ENCODE assay signal across 21 cellular contexts in genomic region chr1:35320937-35321336, GRCh38.
"Had no signal": no experiment of that assay in that cellular context is flagged by ENCODE, and none has a peak within 500 bp of the region (broad histone marks: within the 10 kb centered on the region; RNA-seq: fewer than 3 reads in every experiment).

No MANE protein-coding gene starts in this region.

- H3K27me3 ChIP-seq: ascending aorta, esophagus muscularis mucosa, hepatocyte, spleen had no signal

- H3K36me3 ChIP-seq: ascending aorta, esophagus muscularis mucosa had no signal

- DNase-seq: activated CD4-positive, CD25-positive, alpha-beta regulatory T cell treated with anti-CD3 and anti-CD28 coated beads, Interleukin-2, amount 50 U/mL, for 72 hours; activated CD8-positive, alpha-beta memory T cell treated with anti-CD3 and anti-CD28 coated beads for 24 hours; activated CD8-positive, alpha-beta memory T cell treated with anti-CD3 and anti-CD28 coated beads, Interleukin-2, amount 50 U/mL, for 48 hours; activated effector memory CD4-positive, alpha-beta T cell treated with Interleukin-2 at 50 U/mL for 16 hours; activated naive CD4-positive, alpha-beta T cell treated with anti-CD3 and anti-CD28 coated beads, Interleukin-2, amount 10 ng/mL, durations not matched to agents 7 days and 5 days; activated T-cell treated with anti-CD3 and anti-CD28 coated beads, Interleukin-2, amount 50 U/mL, for 48 hours; cerebellar nuclear complex; effector CD8-positive, alpha-beta T cell; mammary epithelial cell; nephron progenitor cell; nucleus accumbens; spleen; stimulated activated CD4-positive, alpha-beta T cell treated with anti-CD3 and anti-CD28 coated beads, Interleukin-4, amount 100 ng/mL, for 4 hours had no signal

- H3K4me3 ChIP-seq: ascending aorta, esophagus muscularis mucosa, hepatocyte, spleen had no signal

- H2AFZ ChIP-seq: hepatocyte had no signal

- H3K27ac ChIP-seq: esophagus muscularis mucosa, hepatocyte, spleen had no signal

- H3K27me3 Mint-ChIP-seq: activated naive CD4-positive, alpha-beta T cell treated with anti-CD3 and anti-CD28 coated beads, Interleukin-2, amount 10 ng/mL, durations not matched to agents 7 days and 5 days; dendritic cell treated with granulocyte-macrophage colony-stimulating factor and Interleukin-4, amounts not matched to agents 40 ng/mL and 50 ng/mL, for 4 days; stimulated activated memory B cell treated with anti-CD40 and anti-IgM and Interleukin-4, amounts not matched to agents 10 μg/mL and 1 μg/mL and 100 μg/mL, for 72 hours had no signal

- H3K4me1 Mint-ChIP-seq: activated naive CD4-positive, alpha-beta T cell treated with anti-CD3 and anti-CD28 coated beads, Interleukin-2, amount 10 ng/mL, durations not matched to agents 7 days and 5 days had no signal

- FAIRE-seq: bronchial epithelial cell, endothelial cell of umbilical vein had no signal

- H3K4me3 Mint-ChIP-seq: activated naive CD4-positive, alpha-beta T cell treated with anti-CD3 and anti-CD28 coated beads, Interleukin-2, amount 10 ng/mL, durations not matched to agents 7 days and 5 days; dendritic cell treated with granulocyte-macrophage colony-stimulating factor and Interleukin-4, amounts not matched to agents 40 ng/mL and 50 ng/mL, for 4 days; nephron progenitor cell; stimulated activated memory B cell treated with anti-CD40 and anti-IgM and Interleukin-4, amounts not matched to agents 10 μg/mL and 1 μg/mL and 100 μg/mL, for 72 hours; T-helper 1 cell treated with Interleukin-12 subunit alpha and Interleukin-12 subunit beta and Interleukin-4 antibody, amounts not matched to agents 30 μg/mL and 1 μg/mL, for 36 hours had no signal

- H3K9me3 ChIP-seq: ascending aorta, esophagus muscularis mucosa, spleen had no signal

- H3K27ac Mint-ChIP-seq: activated naive CD4-positive, alpha-beta T cell treated with anti-CD3 and anti-CD28 coated beads, Interleukin-2, amount 10 ng/mL, durations not matched to agents 7 days and 5 days; dendritic cell treated with granulocyte-macrophage colony-stimulating factor and Interleukin-4, amounts not matched to agents 40 ng/mL and 50 ng/mL, for 4 days; stimulated activated memory B cell treated with anti-CD40 and anti-IgM and Interleukin-4, amounts not matched to agents 10 μg/mL and 1 μg/mL and 100 μg/mL, for 72 hours; T-helper 1 cell treated with Interleukin-12 subunit alpha and Interleukin-12 subunit beta and Interleukin-4 antibody, amounts not matched to agents 30 μg/mL and 1 μg/mL, for 36 hours had no signal

- H3K9me3 Mint-ChIP-seq: activated naive CD4-positive, alpha-beta T cell treated with anti-CD3 and anti-CD28 coated beads, Interleukin-2, amount 10 ng/mL, durations not matched to agents 7 days and 5 days; dendritic cell treated with granulocyte-macrophage colony-stimulating factor and Interleukin-4, amounts not matched to agents 40 ng/mL and 50 ng/mL, for 4 days; stimulated activated memory B cell treated with anti-CD40 and anti-IgM and Interleukin-4, amounts not matched to agents 10 μg/mL and 1 μg/mL and 100 μg/mL, for 72 hours; T-helper 1 cell treated with Interleukin-12 subunit alpha and Interleukin-12 subunit beta and Interleukin-4 antibody, amounts not matched to agents 30 μg/mL and 1 μg/mL, for 36 hours had no signal

- H3K4me2 ChIP-seq: hepatocyte had no signal
